27 cellular contexts compared by ENCODE assay signal in the genomic region with DNA sequence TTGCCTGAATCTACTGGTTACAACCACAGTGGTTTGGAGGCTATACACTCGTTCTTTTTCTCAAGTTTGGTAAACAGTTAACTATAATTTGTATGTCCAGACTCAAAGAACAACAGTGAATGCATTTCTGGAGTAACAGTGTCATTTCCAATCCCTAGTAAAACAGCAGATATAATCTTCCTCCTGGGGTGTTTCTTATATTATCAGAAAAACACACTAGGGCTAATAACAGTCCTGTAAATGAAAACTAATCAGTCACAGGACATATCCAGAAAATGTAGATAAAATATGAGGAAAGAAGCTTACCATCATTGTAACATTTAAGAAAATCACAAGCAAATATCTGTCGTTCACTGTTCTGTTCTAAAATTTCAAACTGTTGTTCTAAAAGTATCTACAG.
"Had no signal": no experiment of that assay in that cellular context is flagged by ENCODE, and none has a peak within 500 bp of the region (broad histone marks: within the 10 kb centered on the region; RNA-seq: fewer than 3 reads in every experiment).

No MANE protein-coding gene starts in this region.

- H3K9ac ChIP-seq: neural progenitor cell, parathyroid adenoma had no signal

- H3K79me2 ChIP-seq: parathyroid adenoma had no signal

- H3K27me3 Mint-ChIP-seq: progenitor cell of endocrine pancreas; stimulated activated naive B cell treated with anti-CD40 and anti-IgM and Interleukin-4, amounts not matched to agents 10 μg/mL and 1 μg/mL and 100 μg/mL, for 72 hours; stimulated activated naive CD8-positive, alpha-beta T cell treated with anti-CD3 and anti-CD28 coated beads, Interleukin-15, Interleukin-2, amounts not matched to agents 100 ng/mL and 50 ng/mL, for 24 hours had no signal

- H3K4me1 Mint-ChIP-seq: stimulated activated effector memory CD8-positive, alpha-beta T cell treated with anti-CD3 and anti-CD28 coated beads, Interleukin-12 subunit alpha, Interleukin-12 subunit beta, amount 100 ng/mL, for 72 hours; stimulated activated naive B cell treated with anti-CD40 and anti-IgM and Interleukin-4, amounts not matched to agents 10 μg/mL and 1 μg/mL and 100 μg/mL, for 72 hours had no signal

- H3K4me3 ChIP-seq: neural progenitor cell, ovary, psoas muscle, right lobe of liver, sigmoid colon, stomach, thoracic aorta, thyroid gland, tibial nerve, upper lobe of left lung, vagina had no signal

- FAIRE-seq: small intestine, urothelium cell line had no signal

- H3K4me3 Mint-ChIP-seq: nephron; neural progenitor cell; stimulated activated effector memory CD8-positive, alpha-beta T cell treated with anti-CD3 and anti-CD28 coated beads, Interleukin-12 subunit alpha, Interleukin-12 subunit beta, amount 100 ng/mL, for 72 hours; stimulated activated naive B cell treated with anti-CD40 and anti-IgM and Interleukin-4, amounts not matched to agents 10 μg/mL and 1 μg/mL and 100 μg/mL, for 72 hours; stimulated activated naive CD8-positive, alpha-beta T cell treated with anti-CD3 and anti-CD28 coated beads, Interleukin-15, Interleukin-2, amounts not matched to agents 100 ng/mL and 50 ng/mL, for 24 hours had no signal

- H3K36me3 Mint-ChIP-seq: neural progenitor cell; stimulated activated effector memory CD8-positive, alpha-beta T cell treated with anti-CD3 and anti-CD28 coated beads, Interleukin-12 subunit alpha, Interleukin-12 subunit beta, amount 100 ng/mL, for 72 hours; stimulated activated naive B cell treated with anti-CD40 and anti-IgM and Interleukin-4, amounts not matched to agents 10 μg/mL and 1 μg/mL and 100 μg/mL, for 72 hours had no signal

- H3K9me3 ChIP-seq: ovary, psoas muscle, right lobe of liver, sigmoid colon, stomach, thoracic aorta, thyroid gland, upper lobe of left lung, vagina had no signal

- H3K4me1 ChIP-seq: neural progenitor cell, parathyroid adenoma, psoas muscle, right lobe of liver, upper lobe of left lung, vagina had no signal

- H2AFZ ChIP-seq: neural progenitor cell, parathyroid adenoma had no signal

- H3K36me3 ChIP-seq: neural progenitor cell, ovary, right lobe of liver, sigmoid colon, stomach, thoracic aorta, thyroid gland, tibial nerve, upper lobe of left lung, vagina had no signal

- H3K27ac Mint-ChIP-seq: neural progenitor cell; progenitor cell of endocrine pancreas; stimulated activated effector memory CD8-positive, alpha-beta T cell treated with anti-CD3 and anti-CD28 coated beads, Interleukin-12 subunit alpha, Interleukin-12 subunit beta, amount 100 ng/mL, for 72 hours; stimulated activated naive B cell treated with anti-CD40 and anti-IgM and Interleukin-4, amounts not matched to agents 10 μg/mL and 1 μg/mL and 100 μg/mL, for 72 hours; stimulated activated naive CD8-positive, alpha-beta T cell treated with anti-CD3 and anti-CD28 coated beads, Interleukin-15, Interleukin-2, amounts not matched to agents 100 ng/mL and 50 ng/mL, for 24 hours had no signal

- ATAC-seq: psoas muscle; right cardiac atrium; right lobe of liver; stimulated activated effector memory CD8-positive, alpha-beta T cell treated with anti-CD3 and anti-CD28 coated beads, Interleukin-12 subunit alpha, Interleukin-12 subunit beta, amount 100 ng/mL, for 72 hours; stimulated activated naive B cell treated with anti-CD40 and anti-IgM and Interleukin-4, amounts not matched to agents 10 μg/mL and 1 μg/mL and 100 μg/mL, for 72 hours had no signal

- H3K27ac ChIP-seq: neural progenitor cell, ovary, parathyroid adenoma, psoas muscle, right lobe of liver, sigmoid colon, stomach, thoracic aorta, thyroid gland, tibial nerve, upper lobe of left lung, vagina had no signal

- DNase-seq: occipital lobe; ovary; posterior cingulate gyrus; psoas muscle; right cardiac atrium; right lobe of liver; sigmoid colon; small intestine; stimulated activated CD4-positive, alpha-beta T cell treated with anti-CD3 and anti-CD28 coated beads, Interleukin-15, amount 100 ng/mL, for 24 hours; stimulated activated CD4-positive, alpha-beta T cell treated with anti-CD3 and anti-CD28 coated beads, Interleukin-2, amount 100 ng/mL, for 24 hours; stimulated activated CD4-positive, alpha-beta T cell treated with anti-CD3 and anti-CD28 coated beads, Interleukin-2, amount 100 ng/mL, for 48 hours; stimulated activated CD4-positive, alpha-beta T cell treated with anti-CD3 and anti-CD28 coated beads, Interleukin-4, amount 100 ng/mL, for 24 hours; stimulated activated naive B cell treated with anti-CD40 and anti-IgM and Interleukin-4, amounts not matched to agents 10 μg/mL and 1 μg/mL and 100 μg/mL, for 72 hours; stimulated activated naive CD4-positive, alpha-beta T cell treated with Interleukin-2 at 50 U/mL for 16 hours; stomach; thyroid gland; upper lobe of left lung had no signal

- H3K27me3 ChIP-seq: neural progenitor cell, ovary, right lobe of liver, sigmoid colon, stomach, thyroid gland, tibial nerve, upper lobe of left lung, vagina had no signal

- H3K4me2 ChIP-seq: neural progenitor cell had no signal

- H3K9me3 Mint-ChIP-seq: stimulated activated effector memory CD8-positive, alpha-beta T cell treated with anti-CD3 and anti-CD28 coated beads, Interleukin-12 subunit alpha, Interleukin-12 subunit beta, amount 100 ng/mL, for 72 hours; stimulated activated naive B cell treated with anti-CD40 and anti-IgM and Interleukin-4, amounts not matched to agents 10 μg/mL and 1 μg/mL and 100 μg/mL, for 72 hours had no signal
